Comparison of ENCODE assay signal across 16 cellular contexts in genomic region chrX:13694983-13695382, GRCh38. TPM values are rescaled to one million over a fixed set of nuclear protein-coding genes. Genes with fewer than 3 reads are reported as not detected.
A peak's percentile ranks its signal among the peaks of the same experiment; 100 is the strongest.
DNase-seq lines count a peak whose midpoint lies in the region; ATAC-seq and TF ChIP-seq lines count a peak whose summit lies in the region.
"Had no signal": no experiment of that assay in that cellular context is flagged by ENCODE, and none has a peak within 500 bp of the region (broad histone marks: within the 10 kb centered on the region; RNA-seq: fewer than 3 reads in every experiment).

No MANE protein-coding gene starts in this region.

- no peak overlapping the region for H3K9ac ChIP-seq in trophoblast cell (ENCODE audit: low read length)

- no peak overlapping the region for H2AK5ac ChIP-seq in trophoblast cell (ENCODE audit: low read length)

- no peak overlapping the region for H2AFZ ChIP-seq in trophoblast cell (ENCODE audit: insufficient read depth, low read length, poor library complexity)

- peaks cover 80% of the 10 kb centered on the region for H3K4me1 Mint-ChIP-seq in CD4-positive, alpha-beta T cell (ENCODE audit: low read depth)
- H3K4me1 Mint-ChIP-seq in IgD-negative memory B cell: peaks cover 43 to 71% (median 54%) of the 10 kb centered on the region in 3 donors
- H3K4me1 Mint-ChIP-seq in effector memory CD8-positive, alpha-beta T cell (ENCODE audit: low read depth in 2 of 2): peaks cover 47 to 56% of the 10 kb centered on the region in 2 donors
- H3K4me1 Mint-ChIP-seq in naive thymus-derived CD4-positive, alpha-beta T cell: peaks cover 32 to 82% (median 60%) of the 10 kb centered on the region in 7 donors

- H2BK5ac ChIP-seq in trophoblast cell (ENCODE audit: low read depth, low read length, poor library complexity): peak overlapping the region; percentile 49

- DNase-seq in CD4-positive, alpha-beta T cell: no peak
- DNase-seq in effector memory CD8-positive, alpha-beta T cell: no peak
- DNase-seq in trophoblast cell: no peak
- DNase-seq in DMS 273 treated with DMSO at 0.1 percent for 48 hours (lab: John Stamatoyannopoulos, UW): no peak
- no peak for DNase-seq in naive thymus-derived CD4-positive, alpha-beta T cell
- DNase-seq: activated CD4-positive, alpha-beta T cell treated with anti-CD3 and anti-CD28 coated beads, Interleukin-2, amount 50 U/mL, for 1 hour; activated T-cell treated with anti-CD3 and anti-CD28 coated beads, Interleukin-2, amount 50 U/mL, for 4 hours; adrenal gland; effector CD4-positive, alpha-beta T cell; NCI-H187 treated with DMSO at 0.1 percent for 48 hours; NCI-H446; stimulated activated CD4-positive, alpha-beta T cell treated with anti-CD3 and anti-CD28 coated beads, Interleukin-2, amount 100 ng/mL, for 24 hours had no signal

- H3K4me1 ChIP-seq in trophoblast cell (ENCODE audit: control insufficient read depth in 1 of 2, insufficient read depth in 2 of 2, low read length in 2 of 2): peaks cover 7 to 12% of the 10 kb centered on the region in 2 experiments
- peaks cover 14 to 55% of the 10 kb centered on the region in 2 donors for H3K4me1 ChIP-seq in naive thymus-derived CD4-positive, alpha-beta T cell (ENCODE audit: control insufficient read depth in 2 of 2, insufficient read depth in 2 of 2, low read length in 2 of 2)

- peaks cover 0 to 3% of the 10 kb centered on the region in 2 experiments for H3K36me3 ChIP-seq in trophoblast cell (ENCODE audit: control insufficient read depth in 1 of 2, insufficient read depth in 2 of 2, low read length in 2 of 2)
- no peaks in the 10 kb centered on the region for H3K36me3 ChIP-seq in naive thymus-derived CD4-positive, alpha-beta T cell (ENCODE audit: control insufficient read depth in 2 of 3, insufficient read depth in 3 of 3, low read length in 3 of 3)
- H3K36me3 ChIP-seq: adrenal gland had no signal

- no peaks in the 10 kb centered on the region for H3K27me3 Mint-ChIP-seq in CD4-positive, alpha-beta T cell
- H3K27me3 Mint-ChIP-seq in IgD-negative memory B cell: peaks cover 5% of the 10 kb centered on the region
- no peaks in the 10 kb centered on the region for H3K27me3 Mint-ChIP-seq in effector memory CD8-positive, alpha-beta T cell
- H3K27me3 Mint-ChIP-seq in naive thymus-derived CD4-positive, alpha-beta T cell: no peaks in the 10 kb centered on the region

- H3K79me1 ChIP-seq in trophoblast cell (ENCODE audit: low read length): no peaks in the 10 kb centered on the region

- H3K18ac ChIP-seq in trophoblast cell (ENCODE audit: low read length): no peak overlapping the region

- H3K27ac ChIP-seq in CD4-positive, alpha-beta T cell (ENCODE audit: low read depth, low read length): no peak overlapping the region
- H3K27ac ChIP-seq in trophoblast cell (ENCODE audit: low read depth, low read length): peak overlapping the region; percentile 17
- H3K27ac ChIP-seq in naive thymus-derived CD4-positive, alpha-beta T cell (ENCODE audit: low read depth, low read length): no peak overlapping the region

- peak overlapping the region; percentile 58 for H2BK12ac ChIP-seq in trophoblast cell (ENCODE audit: low read length)

- peak overlapping the region; percentile 56 for H3K14ac ChIP-seq in trophoblast cell (ENCODE audit: low read length)

- peaks cover 9% of the 10 kb centered on the region for H3K79me2 ChIP-seq in trophoblast cell (ENCODE audit: control insufficient read depth, insufficient read depth, low read length, poor library complexity)

- H3K9me3 Mint-ChIP-seq in CD4-positive, alpha-beta T cell: no peaks in the 10 kb centered on the region
- no peaks in the 10 kb centered on the region for H3K9me3 Mint-ChIP-seq in IgD-negative memory B cell
- no peaks in the 10 kb centered on the region for H3K9me3 Mint-ChIP-seq in effector memory CD8-positive, alpha-beta T cell
- H3K9me3 Mint-ChIP-seq in naive thymus-derived CD4-positive, alpha-beta T cell: no peaks in the 10 kb centered on the region
- H3K9me3 Mint-ChIP-seq: activated T-cell treated with anti-CD3 and anti-CD28 coated beads, Interleukin-2, amount 50 U/mL, for 4 hours had no signal

- no peak overlapping the region for H2BK120ac ChIP-seq in trophoblast cell (ENCODE audit: insufficient read depth, low read length, poor library complexity)

- H3K23ac ChIP-seq in trophoblast cell (ENCODE audit: low read length): no peak overlapping the region

- no peak overlapping the region for H3K27ac Mint-ChIP-seq in CD4-positive, alpha-beta T cell
- peak overlapping the region in 2 of 3 donors; percentile 19 to 21 for H3K27ac Mint-ChIP-seq in IgD-negative memory B cell
- peak overlapping the region in 1 of 2 donors; percentile 93 for H3K27ac Mint-ChIP-seq in effector memory CD8-positive, alpha-beta T cell
- peak overlapping the region in 3 of 9 donors; percentile 33 to 67 (median 46) for H3K27ac Mint-ChIP-seq in naive thymus-derived CD4-positive, alpha-beta T cell

- no peaks in the 10 kb centered on the region for H3K9me3 ChIP-seq in CD4-positive, alpha-beta T cell (ENCODE audit: control insufficient read depth, low read length)
- H3K9me3 ChIP-seq in trophoblast cell (ENCODE audit: insufficient read depth, low read depth, low read length): no peaks in the 10 kb centered on the region
- H3K9me3 ChIP-seq in naive thymus-derived CD4-positive, alpha-beta T cell (ENCODE audit: control insufficient read depth in 2 of 3, low read length in 3 of 3): no peaks in the 10 kb centered on the region
- H3K9me3 ChIP-seq: adrenal gland had no signal

- no peaks in the 10 kb centered on the region for H3K27me3 ChIP-seq in CD4-positive, alpha-beta T cell (ENCODE audit: control insufficient read depth, insufficient read depth, low read length)
- H3K27me3 ChIP-seq in trophoblast cell (ENCODE audit: insufficient read depth, low read length): no peaks in the 10 kb centered on the region
- no peaks in the 10 kb centered on the region for H3K27me3 ChIP-seq in naive thymus-derived CD4-positive, alpha-beta T cell (ENCODE audit: control insufficient read depth in 2 of 2, insufficient read depth in 2 of 2, low read length in 2 of 2)
- H3K27me3 ChIP-seq: adrenal gland had no signal

- no peak overlapping the region for H3K4me3 ChIP-seq in trophoblast cell (ENCODE audit: low read depth, low read length)
- H3K4me3 ChIP-seq in naive thymus-derived CD4-positive, alpha-beta T cell (ENCODE audit: low read length): no peak overlapping the region
- H3K4me3 ChIP-seq: adrenal gland had no signal

- intact Hi-C loops in CD4-positive, alpha-beta T cell (cut with DNase I, micrococcal nuclease): loop anchor here (5.0 kb wide), 2 partner anchors 37 to 903 kb away; partner anchors contain the start of genes OFD1 (in 2 of the 2), TRAPPC2 (in 2 of the 2) and PRPS2 (in 1 of the 2)
- intact Hi-C loops in naive thymus-derived CD4-positive, alpha-beta T cell (cut with micrococcal nuclease): no loop called here

- H4K8ac ChIP-seq in trophoblast cell (ENCODE audit: low read depth, low read length): peak overlapping the region; percentile 10

- peak overlapping the region; percentile 4 for H3K4me2 ChIP-seq in trophoblast cell (ENCODE audit: low read length)

- no CpG with 5 or more reads among the region's 8 CpGs for WGBS in trophoblast cell (ENCODE audit: extremely low coverage, insufficient coverage, insufficient read length)

- peak overlapping the region; percentile 1 for H4K91ac ChIP-seq in trophoblast cell (ENCODE audit: low read depth, low read length)

- CTCF ChIA-PET in CD4-positive, alpha-beta T cell (lab: Charles Lee): no interaction called here
- CTCF ChIA-PET in naive thymus-derived CD4-positive, alpha-beta T cell (lab: Charles Lee): interaction anchor here (1.2 kb wide), 1 partner anchor 55 kb away, joined by 3 read pairs; no protein-coding TSS in a partner anchor

- ATAC-seq in CD4-positive, alpha-beta T cell (ENCODE audit: poor library complexity): no peak
- ATAC-seq in effector memory CD8-positive, alpha-beta T cell (replicated peaks): no peak
- ATAC-seq in HG03439 (IDR thresholded peaks at IDR 0.05; ENCODE audit: unreplicated experiment) (no peak), GM19455 (IDR thresholded peaks at IDR 0.05; ENCODE audit: unreplicated experiment) (no peak)
- no peak for ATAC-seq in naive thymus-derived CD4-positive, alpha-beta T cell
- ATAC-seq: activated T-cell treated with anti-CD3 and anti-CD28 coated beads, Interleukin-2, amount 50 U/mL, for 4 hours; sciatic nerve had no signal

- no peak overlapping the region for H4K12ac ChIP-seq in trophoblast cell (ENCODE audit: low read depth, low read length)

- H3K4me3 Mint-ChIP-seq in CD4-positive, alpha-beta T cell: peak overlapping the region; percentile 26
- H3K4me3 Mint-ChIP-seq in IgD-negative memory B cell: peak overlapping the region in 1 of 4 donors; percentile 1
- H3K4me3 Mint-ChIP-seq in effector memory CD8-positive, alpha-beta T cell: peak overlapping the region; percentile 45 to 53
- peak overlapping the region in 3 of 10 donors; percentile 5 to 47 (median 44) for H3K4me3 Mint-ChIP-seq in naive thymus-derived CD4-positive, alpha-beta T cell
- H3K4me3 Mint-ChIP-seq: activated T-cell treated with anti-CD3 and anti-CD28 coated beads, Interleukin-2, amount 50 U/mL, for 4 hours had no signal

- POLR2A ChIA-PET in CD4-positive, alpha-beta T cell (lab: Charles Lee): interaction anchor here (0.6 to 1.3 kb wide), 3 partner anchors 33 to 718 kb away, joined by 3 to 4 read pairs (median 3); partner anchors contain the start of genes OFD1 and TRAPPC2
- POLR2A ChIA-PET in naive thymus-derived CD4-positive, alpha-beta T cell (lab: Charles Lee): no interaction called here

- H3K36me3 Mint-ChIP-seq in CD4-positive, alpha-beta T cell (ENCODE audit: low read depth): peaks cover 13% of the 10 kb centered on the region
- H3K36me3 Mint-ChIP-seq in IgD-negative memory B cell: no peaks in the 10 kb centered on the region
- peaks cover 6% of the 10 kb centered on the region for H3K36me3 Mint-ChIP-seq in effector memory CD8-positive, alpha-beta T cell (ENCODE audit: insufficient read depth)
- peaks cover 0 to 13% (median 4%) of the 10 kb centered on the region in 5 donors for H3K36me3 Mint-ChIP-seq in naive thymus-derived CD4-positive, alpha-beta T cell

- peak overlapping the region; percentile 86 for H3K4ac ChIP-seq in trophoblast cell (ENCODE audit: low read depth, low read length)

- TF ChIP-seq CTCF in CD4-positive, alpha-beta T cell (IDR thresholded peaks at IDR 0.05): no peak

RNA-seq across cellular contexts. Expression of gene RAB9A, which starts 6.1 kb away (rescaled TPM):
- 10 to 100 TPM; 21.4 to 25.2 TPM for total RNA-seq in CD4-positive, alpha-beta T cell
- polyA plus RNA-seq in IgD-negative memory B cell: 25.6 TPM
- 78.2 and 82.7 TPM in 2 replicates for polyA plus RNA-seq in trophoblast cell (2013)
- total RNA-seq in naive thymus-derived CD4-positive, alpha-beta T cell: 10 to 100 TPM; 10.1 to 22.8 (median 18.3) TPM
- polyA plus RNA-seq in naive thymus-derived CD4-positive, alpha-beta T cell: 10 to 100 TPM; 17.7 to 19.7 TPM

RNA-seq across cellular contexts. Expression of gene TRAPPC2, which starts 39.4 kb away (rescaled TPM):
- 10 to 100 TPM; 21.4 to 22.3 TPM for total RNA-seq in CD4-positive, alpha-beta T cell
- 34.5 TPM for polyA plus RNA-seq in IgD-negative memory B cell
- polyA plus RNA-seq in trophoblast cell (2013): 8.8 and 9.2 TPM in 2 replicates
- 10 to 100 TPM; 20.7 to 31.1 (median 23.5) TPM for total RNA-seq in naive thymus-derived CD4-positive, alpha-beta T cell
- 10 to 100 TPM; 17.8 to 33.5 TPM for polyA plus RNA-seq in naive thymus-derived CD4-positive, alpha-beta T cell

RNA-seq across cellular contexts. Expression of gene OFD1, which starts 39.6 kb away (rescaled TPM):
- total RNA-seq in CD4-positive, alpha-beta T cell: 10 to 100 TPM; 59.1 to 60.0 TPM
- 47.9 TPM for polyA plus RNA-seq in IgD-negative memory B cell
- 35.8 and 38.2 TPM in 2 replicates for polyA plus RNA-seq in trophoblast cell (2013)
- total RNA-seq in naive thymus-derived CD4-positive, alpha-beta T cell: 100 to 1,000 TPM in 2 of 5 experiments, 10 to 100 TPM in 3; 30.4 to 142 (median 72.5) TPM
- 10 to 100 TPM; 30.4 to 32.7 TPM for polyA plus RNA-seq in naive thymus-derived CD4-positive, alpha-beta T cell

RNA-seq across cellular contexts. Expression of gene TCEANC, which starts 42.0 kb away (rescaled TPM):
- total RNA-seq in CD4-positive, alpha-beta T cell: 1 to 10 TPM; 6.5 to 8.3 TPM
- polyA plus RNA-seq in IgD-negative memory B cell: 13.0 TPM
- polyA plus RNA-seq in trophoblast cell (2013): 1.7 and 1.8 TPM in 2 replicates
- 10 to 100 TPM in 3 of 5 experiments, 1 to 10 TPM in 2; 5.0 to 17.5 (median 11.4) TPM for total RNA-seq in naive thymus-derived CD4-positive, alpha-beta T cell
- 10 to 100 TPM in 1 of 2 donors, 1 to 10 TPM in 1; 9.0 to 12.4 TPM for polyA plus RNA-seq in naive thymus-derived CD4-positive, alpha-beta T cell

Comparison
In these comparisons a context has a peak if more than half of its experiments do, and no peak if none do; other contexts are left out.
1. intact Hi-C loops: an anchor here in CD4-positive, alpha-beta T cell (5.0 kb wide); none called in naive thymus-derived CD4-positive, alpha-beta T cell.